Comparison of ENCODE assay signal across 1 cellular context in the genomic region with DNA sequence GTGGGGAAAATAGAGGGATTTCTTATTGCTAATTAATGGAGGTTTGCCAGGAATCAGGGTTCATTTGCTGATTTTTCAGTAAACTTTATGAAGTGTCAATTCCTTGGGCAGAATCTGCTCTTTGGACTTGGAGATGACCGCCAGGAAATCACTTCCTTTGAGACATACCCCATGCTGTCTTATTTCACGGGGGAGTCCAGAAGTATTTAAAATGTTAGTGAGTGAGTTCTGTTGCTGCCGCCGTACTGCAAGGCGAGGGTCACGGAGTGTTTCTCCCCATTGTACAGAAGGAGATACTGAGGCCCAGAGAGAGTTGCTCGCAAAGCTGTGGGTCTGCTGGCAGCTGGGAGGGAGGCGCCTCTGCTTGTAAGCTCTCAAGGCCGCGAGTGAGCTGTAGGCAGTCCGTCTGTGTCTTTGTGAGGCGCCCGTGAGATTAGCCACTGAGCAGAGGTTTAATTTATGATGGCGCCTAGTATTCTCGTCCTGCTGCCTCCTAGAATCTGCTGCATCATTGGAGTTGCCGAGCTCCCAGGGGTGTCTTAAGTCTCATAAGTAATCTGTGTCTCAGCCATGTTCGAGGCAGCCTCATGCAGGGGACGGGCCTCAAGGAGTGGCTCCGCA.
TF ChIP-seq lines count a peak whose summit lies in the region.

No MANE protein-coding gene starts in this region.

TF ChIP-seq in IMR-90, 13 proteins besides CTCF, POLR2A, EP300 and RAD21:
- TF ChIP-seq RFX5 (IDR thresholded peaks at IDR 0.05; ENCODE audit: low read depth, low read length) (no peak), BHLHE40 (IDR thresholded peaks at IDR 0.05; ENCODE audit: low read depth, low read length) (no peak), RCOR1 (IDR thresholded peaks at IDR 0.05; ENCODE audit: insufficient replicate concordance, low read length) (no peak), MAZ (IDR thresholded peaks at IDR 0.05; ENCODE audit: borderline replicate concordance, low read depth, low read length) (no peak), NFE2L2 (IDR thresholded peaks at IDR 0.05; ENCODE audit: low read depth, low read length) (no peak), MAFK (IDR thresholded peaks at IDR 0.05; ENCODE audit: low read depth, low read length) (no peak), SMC3 (IDR thresholded peaks at IDR 0.05; ENCODE audit: low read depth, low read length) (no peak), CHD1 (IDR thresholded peaks at IDR 0.05; ENCODE audit: low read depth, low read length) (no peak), ELK1 (IDR thresholded peaks at IDR 0.05; ENCODE audit: borderline replicate concordance, low read depth, low read length) (no peak), CEBPB (IDR thresholded peaks at IDR 0.05; ENCODE audit: low read depth, low read length) (no peak), MXI1 (IDR thresholded peaks at IDR 0.05; ENCODE audit: borderline replicate concordance, low read depth, low read length) (no peak), FOS (IDR thresholded peaks at IDR 0.05; ENCODE audit: low read depth, low read length) (no peak)
- TF ChIP-seq, protein P1, sequence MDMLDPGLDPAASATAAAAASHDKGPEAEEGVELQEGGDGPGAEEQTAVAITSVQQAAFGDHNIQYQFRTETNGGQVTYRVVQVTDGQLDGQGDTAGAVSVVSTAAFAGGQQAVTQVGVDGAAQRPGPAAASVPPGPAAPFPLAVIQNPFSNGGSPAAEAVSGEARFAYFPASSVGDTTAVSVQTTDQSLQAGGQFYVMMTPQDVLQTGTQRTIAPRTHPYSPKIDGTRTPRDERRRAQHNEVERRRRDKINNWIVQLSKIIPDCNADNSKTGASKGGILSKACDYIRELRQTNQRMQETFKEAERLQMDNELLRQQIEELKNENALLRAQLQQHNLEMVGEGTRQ (IDR thresholded peaks at IDR 0.05; ENCODE audit: low read depth, low read length), result no peak
TF ChIP-seq in IMR-90: peak in this region for 0.
